Comparison of ENCODE assay signal across 1 cellular context in the genomic region with DNA sequence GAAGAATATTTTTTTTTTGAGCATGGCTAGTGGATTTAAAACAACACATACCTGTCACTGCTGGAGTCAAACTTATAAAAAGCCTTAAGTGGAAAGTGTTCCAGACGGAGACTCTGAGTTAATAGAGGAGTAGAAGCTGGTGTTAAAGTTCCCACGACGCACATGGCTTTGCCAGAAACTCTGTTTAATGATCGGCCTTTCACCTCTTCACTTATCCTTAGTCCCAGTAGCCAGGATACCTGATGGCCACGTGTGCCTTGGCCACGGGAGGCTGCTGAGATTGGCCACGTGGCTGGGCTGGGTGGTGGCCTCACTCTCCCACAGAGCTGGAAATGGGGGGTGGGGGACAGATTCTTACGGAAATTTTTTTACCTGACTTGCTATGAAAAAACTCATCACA.
TF ChIP-seq lines count a peak whose summit lies in the region.

No MANE protein-coding gene starts in this region.

TF ChIP-seq in WTC11, 78 proteins besides CTCF, POLR2A, EP300 and RAD21 (continued from another document):
- TF ChIP-seq, protein P1, sequence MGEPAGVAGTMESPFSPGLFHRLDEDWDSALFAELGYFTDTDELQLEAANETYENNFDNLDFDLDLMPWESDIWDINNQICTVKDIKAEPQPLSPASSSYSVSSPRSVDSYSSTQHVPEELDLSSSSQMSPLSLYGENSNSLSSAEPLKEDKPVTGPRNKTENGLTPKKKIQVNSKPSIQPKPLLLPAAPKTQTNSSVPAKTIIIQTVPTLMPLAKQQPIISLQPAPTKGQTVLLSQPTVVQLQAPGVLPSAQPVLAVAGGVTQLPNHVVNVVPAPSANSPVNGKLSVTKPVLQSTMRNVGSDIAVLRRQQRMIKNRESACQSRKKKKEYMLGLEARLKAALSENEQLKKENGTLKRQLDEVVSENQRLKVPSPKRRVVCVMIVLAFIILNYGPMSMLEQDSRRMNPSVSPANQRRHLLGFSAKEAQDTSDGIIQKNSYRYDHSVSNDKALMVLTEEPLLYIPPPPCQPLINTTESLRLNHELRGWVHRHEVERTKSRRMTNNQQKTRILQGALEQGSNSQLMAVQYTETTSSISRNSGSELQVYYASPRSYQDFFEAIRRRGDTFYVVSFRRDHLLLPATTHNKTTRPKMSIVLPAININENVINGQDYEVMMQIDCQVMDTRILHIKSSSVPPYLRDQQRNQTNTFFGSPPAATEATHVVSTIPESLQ (CRISPR knock-in tag; IDR thresholded peaks at IDR 0.05): no peak
- TF ChIP-seq, protein P2, sequence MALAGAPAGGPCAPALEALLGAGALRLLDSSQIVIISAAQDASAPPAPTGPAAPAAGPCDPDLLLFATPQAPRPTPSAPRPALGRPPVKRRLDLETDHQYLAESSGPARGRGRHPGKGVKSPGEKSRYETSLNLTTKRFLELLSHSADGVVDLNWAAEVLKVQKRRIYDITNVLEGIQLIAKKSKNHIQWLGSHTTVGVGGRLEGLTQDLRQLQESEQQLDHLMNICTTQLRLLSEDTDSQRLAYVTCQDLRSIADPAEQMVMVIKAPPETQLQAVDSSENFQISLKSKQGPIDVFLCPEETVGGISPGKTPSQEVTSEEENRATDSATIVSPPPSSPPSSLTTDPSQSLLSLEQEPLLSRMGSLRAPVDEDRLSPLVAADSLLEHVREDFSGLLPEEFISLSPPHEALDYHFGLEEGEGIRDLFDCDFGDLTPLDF (CRISPR knock-in tag; IDR thresholded peaks at IDR 0.05): no peak
- TF ChIP-seq TEAD1 (CRISPR knock-in tag; IDR thresholded peaks at IDR 0.05): no peak
- no peak for TF ChIP-seq ZBTB21 (CRISPR knock-in tag; IDR thresholded peaks at IDR 0.05; ENCODE audit: borderline replicate concordance)
- TF ChIP-seq, protein P3, sequence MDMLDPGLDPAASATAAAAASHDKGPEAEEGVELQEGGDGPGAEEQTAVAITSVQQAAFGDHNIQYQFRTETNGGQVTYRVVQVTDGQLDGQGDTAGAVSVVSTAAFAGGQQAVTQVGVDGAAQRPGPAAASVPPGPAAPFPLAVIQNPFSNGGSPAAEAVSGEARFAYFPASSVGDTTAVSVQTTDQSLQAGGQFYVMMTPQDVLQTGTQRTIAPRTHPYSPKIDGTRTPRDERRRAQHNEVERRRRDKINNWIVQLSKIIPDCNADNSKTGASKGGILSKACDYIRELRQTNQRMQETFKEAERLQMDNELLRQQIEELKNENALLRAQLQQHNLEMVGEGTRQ (CRISPR knock-in tag; IDR thresholded peaks at IDR 0.05): no peak
- no peak for TF ChIP-seq ESRRA (CRISPR knock-in tag; IDR thresholded peaks at IDR 0.05; ENCODE audit: borderline replicate concordance)
TF ChIP-seq in WTC11: peak in this region for 0.
